Comparison of ENCODE assay signal across 8 cellular contexts in the genomic region with DNA sequence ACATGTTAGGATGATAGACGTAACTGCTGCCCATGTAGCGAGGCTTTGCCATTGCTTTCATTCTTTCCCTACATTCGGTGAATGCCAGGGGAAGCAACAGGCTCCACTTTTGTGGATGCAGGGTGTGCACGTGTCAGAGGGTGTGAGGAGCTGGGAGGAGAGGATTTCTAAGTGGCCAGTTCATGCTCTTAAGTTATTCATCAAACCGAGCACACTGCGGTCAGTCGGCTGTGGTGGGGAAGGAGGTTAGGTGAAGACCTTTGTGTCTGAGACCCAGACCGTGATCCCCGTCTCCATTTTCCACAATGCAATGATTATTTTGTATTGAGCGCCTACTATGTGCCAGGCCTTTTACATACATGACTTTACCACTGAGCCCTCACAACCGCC.
DNase-seq lines count a peak whose midpoint lies in the region; ATAC-seq and TF ChIP-seq lines count a peak whose summit lies in the region.

No MANE protein-coding gene starts in this region.

- WGBS in esophagus, 2 donors = 43 to 46% methylated on average over 11 of the region's 11 CpGs

- peak overlapping the region; percentile 93 for H3K4me3 Mint-ChIP-seq in neural crest cell

- no peak for DNase-seq in neural crest cell (ENCODE audit: low read depth, low spot score)
- no peak for DNase-seq in effector CD4-positive, alpha-beta T cell

- H3K4me1 Mint-ChIP-seq in neural crest cell = peaks cover 8% of the 10 kb centered on the region

- H4K20me1 ChIP-seq in BLaER1 treated with 17β-estradiol and CSF1 and Interleukin-3, amounts not matched to agents 10 nM and 100 nM = peaks cover 0 to 44% (median 20%) of the 10 kb centered on the region in 11 experiments; a peak in 15 of 22 replicates
- peaks cover 35% of the 10 kb centered on the region for H4K20me1 ChIP-seq in Loucy (ENCODE audit: insufficient read depth, low read length, poor library complexity, severe bottlenecking)

- peaks cover 36% of the 10 kb centered on the region for H3K79me2 ChIP-seq in Loucy (ENCODE audit: insufficient read depth, low read length)

- peak overlapping the region; percentile 84 for H3K27ac Mint-ChIP-seq in neural crest cell (ENCODE audit: unreplicated experiment)

- peak overlapping the region in 9 of 11 experiments; percentile 63 to 99 (median 97); a peak in 18 of 22 replicates for H3K27ac ChIP-seq in BLaER1 treated with 17β-estradiol and CSF1 and Interleukin-3, amounts not matched to agents 10 nM and 100 nM
- H3K27ac ChIP-seq in esophagus (ENCODE audit: low read depth in 2 of 2, low read length in 1 of 2) = peak overlapping the region; percentile 76 to 90

- peaks cover 23 to 47% (median 41%) of the 10 kb centered on the region in 10 experiments for H3K4me1 ChIP-seq in BLaER1 treated with 17β-estradiol and CSF1 and Interleukin-3, amounts not matched to agents 10 nM and 100 nM
- H3K4me1 ChIP-seq in Loucy (ENCODE audit: insufficient read depth, low read length, poor library complexity, severe bottlenecking) (peaks cover 33% of the 10 kb centered on the region), esophagus (ENCODE audit: control insufficient read depth in 2 of 2, insufficient read depth in 2 of 2, low read length in 1 of 2) (no peaks in the 10 kb centered on the region)

- peak overlapping the region; percentile 55; the same call in 1 of the 2 replicates for H2AFZ ChIP-seq in Loucy (ENCODE audit: low read length)

- peak overlapping the region; percentile 77 to 99 (median 96) for H3K4me3 ChIP-seq in BLaER1 treated with 17β-estradiol and CSF1 and Interleukin-3, amounts not matched to agents 10 nM and 100 nM
- H3K4me3 ChIP-seq in Loucy (ENCODE audit: low read length, poor library complexity, severe bottlenecking) (peak overlapping the region; percentile 79), esophagus (ENCODE audit: low read depth in 1 of 2, low read length in 2 of 2) (peak overlapping the region; percentile 92)

- peak overlapping the region; percentile 82 to 97 (median 91) for H3K4me2 ChIP-seq in BLaER1 treated with 17β-estradiol and CSF1 and Interleukin-3, amounts not matched to agents 10 nM and 100 nM
- peak overlapping the region; percentile 60 for H3K4me2 ChIP-seq in Loucy (ENCODE audit: low read depth, low read length, poor library complexity, severe bottlenecking)

- no peaks in the 10 kb centered on the region for H3K9me3 ChIP-seq in BLaER1 treated with 17β-estradiol and CSF1 and Interleukin-3, amounts not matched to agents 10 nM and 100 nM (replicated peaks in 1 of 11)
- H3K9me3 ChIP-seq in Loucy (ENCODE audit: insufficient read depth, low read depth, low read length) = no peaks in the 10 kb centered on the region
- no peaks in the 10 kb centered on the region for H3K9me3 ChIP-seq in esophagus (ENCODE audit: control insufficient read depth in 2 of 2, insufficient read depth in 1 of 2, low read depth in 1 of 2, low read length in 1 of 2)

- ATAC-seq in HG03342 (IDR thresholded peaks at IDR 0.05; ENCODE audit: unreplicated experiment) = no peak
- no peak for ATAC-seq in HG03159 (IDR thresholded peaks at IDR 0.05; ENCODE audit: unreplicated experiment)
- no peak for ATAC-seq in GM18519 (IDR thresholded peaks at IDR 0.05; ENCODE audit: low FRiP score, unreplicated experiment)

- peaks cover 8% of the 10 kb centered on the region for H3K27me3 Mint-ChIP-seq in neural crest cell (ENCODE audit: low read depth)

- no peaks in the 10 kb centered on the region for H3K9me2 ChIP-seq in Loucy (replicated peaks; ENCODE audit: low read depth, low read length)

- H3K36me3 ChIP-seq in BLaER1 treated with 17β-estradiol and CSF1 and Interleukin-3, amounts not matched to agents 10 nM and 100 nM = no peaks in the 10 kb centered on the region; a peak in 4 of 22 replicates
- no peaks in the 10 kb centered on the region for H3K36me3 ChIP-seq in Loucy (ENCODE audit: insufficient read depth, low read length)
- no peaks in the 10 kb centered on the region for H3K36me3 ChIP-seq in esophagus (ENCODE audit: control insufficient read depth in 2 of 2, insufficient read depth in 2 of 2, low read length in 1 of 2)

- H3K36me3 Mint-ChIP-seq in neural crest cell (ENCODE audit: low read depth) = peaks cover 8% of the 10 kb centered on the region

- H3K9me3 Mint-ChIP-seq in neural crest cell = no peaks in the 10 kb centered on the region

- peaks cover 7% of the 10 kb centered on the region; the same call in 1 of the 2 replicates for H3F3A ChIP-seq in Loucy (ENCODE audit: low read depth)

- TF ChIP-seq CTCF in Loucy (conservative IDR thresholded peaks at IDR 0.05; ENCODE audit: low read length) (no peak), neural crest cell (conservative IDR thresholded peaks at IDR 0.05) (no peak)

- peak overlapping the region; percentile 86 to 100 (median 98); a peak in 20 of 22 replicates for H3K9ac ChIP-seq in BLaER1 treated with 17β-estradiol and CSF1 and Interleukin-3, amounts not matched to agents 10 nM and 100 nM
- H3K9ac ChIP-seq in Loucy (ENCODE audit: low read depth, low read length, poor library complexity, severe bottlenecking) = peak overlapping the region; percentile 23

- H3K27me3 ChIP-seq in BLaER1 treated with 17β-estradiol and CSF1 and Interleukin-3, amounts not matched to agents 10 nM and 100 nM = peaks cover 0 to 4% (median 0%) of the 10 kb centered on the region in 11 experiments; a peak in 1 of 22 replicates
- H3K27me3 ChIP-seq in Loucy (ENCODE audit: insufficient read depth, low read length, poor library complexity, severe bottlenecking) (peaks cover 5% of the 10 kb centered on the region), esophagus (ENCODE audit: control insufficient read depth in 1 of 2, insufficient read depth in 2 of 2, low read length in 2 of 2) (no peaks in the 10 kb centered on the region)
